Comparison of ENCODE assay signal across 19 cellular contexts in the genomic region with DNA sequence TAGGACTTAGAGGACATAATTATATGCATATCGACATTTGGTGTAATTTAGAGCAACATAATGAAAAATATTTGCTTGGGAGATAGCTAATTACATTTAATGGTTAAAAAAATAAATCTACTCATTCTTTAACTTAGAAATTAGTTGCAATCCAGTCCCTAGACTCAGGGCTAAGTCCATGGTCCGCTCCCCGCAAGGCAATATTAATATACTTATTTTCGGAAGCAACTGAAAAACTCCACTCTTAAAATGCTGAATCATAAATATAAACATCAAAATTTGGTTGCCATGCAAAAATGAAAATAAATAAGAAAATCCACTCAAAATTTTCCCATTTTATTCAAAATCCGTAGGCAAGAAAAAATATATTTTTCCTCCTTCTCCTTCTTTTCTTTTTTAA. TPM values are rescaled to one million over a fixed set of nuclear protein-coding genes. Genes with fewer than 3 reads are reported as not detected.
DNase-seq lines count a peak whose midpoint lies in the region; ATAC-seq and TF ChIP-seq lines count a peak whose summit lies in the region.
"Had no signal": no experiment of that assay in that cellular context is flagged by ENCODE, and none has a peak within 500 bp of the region (broad histone marks: within the 10 kb centered on the region; RNA-seq: fewer than 3 reads in every experiment).

No MANE protein-coding gene starts in this region.

- peaks cover 84% of the 10 kb centered on the region for H3K27me3 ChIP-seq in neural progenitor cell
- H3K27me3 ChIP-seq: BE2C had no signal

- no peak for DNase-seq in activated T-cell treated with anti-CD3 and anti-CD28 coated beads, Interleukin-2, amount 50 U/mL, for 24 hours
- DNase-seq in activated T-cell treated with anti-CD3 and anti-CD28 coated beads for 4 hours (no peak), neural progenitor cell (ENCODE audit: low spot score) (no peak), lower leg skin (ENCODE audit: low spot score in 2 of 2) (no peak), 8988T (no peak)
- DNase-seq: ACHN; BE2C; C1 segment of cervical spinal cord; CD4-positive, CD25-positive, alpha-beta regulatory T cell; CD8-positive, alpha-beta memory T cell; COR-L47; DMS 273 treated with DMSO at 0.1 percent for 48 hours; DMS53; DND-41; EL; HCEC 1CT had no signal

- no peak overlapping the region for H3K27ac ChIP-seq in neural progenitor cell

- intact Hi-C loops in lower leg skin (cut with DNase I; ENCODE audit: low total_unique reads) = loop anchor here (5.0 kb wide), 1 partner anchor 1130 kb away; no protein-coding TSS in a partner anchor

- H3F3A ChIP-seq in neural progenitor cell (ENCODE audit: low read depth) = no peaks in the 10 kb centered on the region

- H3K4me1 ChIP-seq in neural progenitor cell = peaks cover 12% of the 10 kb centered on the region
- H3K4me1 ChIP-seq: BE2C had no signal

- H3K27me3 Mint-ChIP-seq in activated T-cell treated with anti-CD3 and anti-CD28 coated beads, Interleukin-2, amount 50 U/mL, for 24 hours = no peaks in the 10 kb centered on the region
- no peaks in the 10 kb centered on the region for H3K27me3 Mint-ChIP-seq in activated T-helper 17 cell treated with anti-CD3 and anti-CD28 coated beads, Interleukin-2, amount 50 U/mL, for 72 hours
- H3K27me3 Mint-ChIP-seq in neural progenitor cell (ENCODE audit: insufficient read depth, low read depth) = peaks cover 5% of the 10 kb centered on the region
- H3K27me3 Mint-ChIP-seq: CD4-positive, CD25-positive, alpha-beta regulatory T cell; CD8-positive, alpha-beta memory T cell had no signal

- no peak for ATAC-seq in activated T-helper 17 cell treated with anti-CD3 and anti-CD28 coated beads, Interleukin-2, amount 50 U/mL, for 72 hours (replicated peaks)
- ATAC-seq: GM23338 had no signal

- TF ChIP-seq CTCF in neural progenitor cell (IDR thresholded peaks at IDR 0.05) = no peak
- no peak for TF ChIP-seq CTCF in lower leg skin (IDR thresholded peaks at IDR 0.05)

- H3K4me3 ChIP-seq in neural progenitor cell = no peak overlapping the region
- H3K4me3 ChIP-seq in lower leg skin (ENCODE audit: low read depth, poor library complexity, severe bottlenecking) = no peak overlapping the region
- H3K4me3 ChIP-seq: GM23338 had no signal

- peak overlapping the region; percentile 72 for H3K27ac Mint-ChIP-seq in activated T-cell treated with anti-CD3 and anti-CD28 coated beads, Interleukin-2, amount 50 U/mL, for 24 hours
- H3K27ac Mint-ChIP-seq in activated T-helper 17 cell treated with anti-CD3 and anti-CD28 coated beads, Interleukin-2, amount 50 U/mL, for 72 hours = no peak overlapping the region
- H3K27ac Mint-ChIP-seq in neural progenitor cell = no peak overlapping the region
- H3K27ac Mint-ChIP-seq: CD4-positive, CD25-positive, alpha-beta regulatory T cell; GM23338 had no signal

- H3K9me3 ChIP-seq in neural progenitor cell (ENCODE audit: low read depth) = no peaks in the 10 kb centered on the region
- H3K9me3 ChIP-seq: BE2C had no signal

- 88 to 94% methylated on average over 5 of the region's 5 CpGs for WGBS in lower leg skin, 2 donors

- peak overlapping the region; percentile 36 for H3K4me2 ChIP-seq in neural progenitor cell
- H3K4me2 ChIP-seq: GM23338 had no signal

- H3K36me3 ChIP-seq in neural progenitor cell = no peaks in the 10 kb centered on the region
- H3K36me3 ChIP-seq: BE2C had no signal

- no peak overlapping the region for H2AFZ ChIP-seq in neural progenitor cell (replicated peaks)
- H2AFZ ChIP-seq: GM23338 had no signal

- H3K79me2 ChIP-seq in neural progenitor cell (ENCODE audit: low read depth) = no peaks in the 10 kb centered on the region

- no peak overlapping the region for H3K9ac ChIP-seq in neural progenitor cell

- peaks cover 91% of the 10 kb centered on the region for H3K36me3 Mint-ChIP-seq in activated T-cell treated with anti-CD3 and anti-CD28 coated beads, Interleukin-2, amount 50 U/mL, for 24 hours (ENCODE audit: low read depth)
- H3K36me3 Mint-ChIP-seq in activated T-helper 17 cell treated with anti-CD3 and anti-CD28 coated beads, Interleukin-2, amount 50 U/mL, for 72 hours (ENCODE audit: low read depth) = peaks cover 94% of the 10 kb centered on the region
- no peaks in the 10 kb centered on the region for H3K36me3 Mint-ChIP-seq in neural progenitor cell

- H3K9me3 Mint-ChIP-seq in activated T-cell treated with anti-CD3 and anti-CD28 coated beads, Interleukin-2, amount 50 U/mL, for 24 hours = no peaks in the 10 kb centered on the region
- peaks cover 3% of the 10 kb centered on the region for H3K9me3 Mint-ChIP-seq in activated T-helper 17 cell treated with anti-CD3 and anti-CD28 coated beads, Interleukin-2, amount 50 U/mL, for 72 hours
- no peaks in the 10 kb centered on the region for H3K9me3 Mint-ChIP-seq in neural progenitor cell
- H3K9me3 Mint-ChIP-seq: CD4-positive, CD25-positive, alpha-beta regulatory T cell; CD8-positive, alpha-beta memory T cell; GM23338 had no signal

- H3K4me3 Mint-ChIP-seq in activated T-cell treated with anti-CD3 and anti-CD28 coated beads, Interleukin-2, amount 50 U/mL, for 24 hours = peak overlapping the region; percentile 36
- peak overlapping the region; percentile 95 for H3K4me3 Mint-ChIP-seq in activated T-helper 17 cell treated with anti-CD3 and anti-CD28 coated beads, Interleukin-2, amount 50 U/mL, for 72 hours
- H3K4me3 Mint-ChIP-seq in neural progenitor cell = no peak overlapping the region
- H3K4me3 Mint-ChIP-seq: CD8-positive, alpha-beta memory T cell; GM23338 had no signal

- H4K20me1 ChIP-seq in neural progenitor cell (ENCODE audit: low read depth) = no peaks in the 10 kb centered on the region

- peaks cover 95% of the 10 kb centered on the region for H3K4me1 Mint-ChIP-seq in activated T-cell treated with anti-CD3 and anti-CD28 coated beads, Interleukin-2, amount 50 U/mL, for 24 hours (ENCODE audit: low read depth)
- peaks cover 55% of the 10 kb centered on the region for H3K4me1 Mint-ChIP-seq in activated T-helper 17 cell treated with anti-CD3 and anti-CD28 coated beads, Interleukin-2, amount 50 U/mL, for 72 hours
- peaks cover 28% of the 10 kb centered on the region for H3K4me1 Mint-ChIP-seq in neural progenitor cell

- no peak for TF ChIP-seq POLR2A in lower leg skin (IDR thresholded peaks at IDR 0.05)

RNA-seq across cellular contexts. Expression of a gene that starts 6.8 kb away (rescaled TPM):
- 10 to 100 TPM; 31.3 to 32.2 TPM for total RNA-seq in activated T-helper 17 cell treated with anti-CD3 and anti-CD28 coated beads, Interleukin-2, amount 50 U/mL, for 72 hours
- total RNA-seq in neural progenitor cell (ENCODE audit: low replicate concordance) = 0.25 and 0.39 TPM in 2 replicates
- total RNA-seq in lower leg skin = 10 to 100 TPM in 2 of 4 donors, 1 to 10 TPM in 2; 5.5 to 23.7 (median 13.0) TPM
- total RNA-seq: G401 had no signal
